In the genomic region with DNA sequence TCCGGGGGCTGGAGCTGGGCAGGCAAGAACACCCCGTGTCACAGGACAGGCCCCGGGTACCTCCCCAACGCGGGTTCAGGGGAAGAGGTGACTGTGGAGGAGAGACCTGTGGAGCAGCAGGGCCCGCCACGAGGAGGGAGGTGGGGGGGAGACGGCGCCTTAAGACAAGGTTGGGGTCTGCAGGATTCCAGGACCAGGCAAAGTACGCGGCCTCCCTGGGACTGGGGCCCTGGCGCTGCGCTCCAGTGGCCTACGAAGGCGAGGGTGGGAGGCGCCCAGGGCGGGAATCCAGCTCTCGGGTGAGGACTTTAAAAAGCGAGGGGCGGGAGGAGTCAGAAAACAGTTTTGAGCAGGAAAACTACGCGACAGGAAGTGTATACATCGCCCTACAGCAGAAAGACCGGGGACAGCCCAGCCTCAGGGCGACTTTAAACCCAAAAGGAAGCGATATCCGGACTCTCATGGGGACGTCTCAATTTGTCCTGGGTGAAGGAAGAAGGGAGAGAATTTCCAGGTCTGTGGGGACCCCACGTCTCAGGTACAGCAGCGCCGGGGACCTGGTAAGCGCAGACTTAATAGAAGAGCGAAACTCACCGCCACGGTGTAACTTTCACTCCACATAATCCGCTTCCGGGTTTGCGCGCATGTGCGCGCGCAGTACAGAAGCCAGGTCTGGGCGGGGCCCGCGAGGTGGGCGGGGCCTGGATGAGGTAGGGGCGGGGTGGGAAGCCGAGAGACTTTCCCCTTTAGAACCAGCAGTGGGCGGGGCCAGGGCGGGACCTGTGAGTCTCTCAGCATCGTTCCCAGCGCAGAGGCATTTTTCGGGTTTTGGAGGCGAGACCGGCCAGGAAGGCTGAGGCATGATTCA, we compare ENCODE assay signal across 1 cellular context.
A peak's percentile ranks its signal among the peaks of the same experiment; 100 is the strongest.
TF ChIP-seq lines count a peak whose summit lies in the region.

Gene ZNF83 (minus strand): TSS at position 638 of the 868 bp plus-strand sequence.

TF ChIP-seq in GM12878, 131 proteins besides CTCF, POLR2A, EP300 and RAD21 (continued from another document and continues in another):
- TF ChIP-seq, protein P1, sequence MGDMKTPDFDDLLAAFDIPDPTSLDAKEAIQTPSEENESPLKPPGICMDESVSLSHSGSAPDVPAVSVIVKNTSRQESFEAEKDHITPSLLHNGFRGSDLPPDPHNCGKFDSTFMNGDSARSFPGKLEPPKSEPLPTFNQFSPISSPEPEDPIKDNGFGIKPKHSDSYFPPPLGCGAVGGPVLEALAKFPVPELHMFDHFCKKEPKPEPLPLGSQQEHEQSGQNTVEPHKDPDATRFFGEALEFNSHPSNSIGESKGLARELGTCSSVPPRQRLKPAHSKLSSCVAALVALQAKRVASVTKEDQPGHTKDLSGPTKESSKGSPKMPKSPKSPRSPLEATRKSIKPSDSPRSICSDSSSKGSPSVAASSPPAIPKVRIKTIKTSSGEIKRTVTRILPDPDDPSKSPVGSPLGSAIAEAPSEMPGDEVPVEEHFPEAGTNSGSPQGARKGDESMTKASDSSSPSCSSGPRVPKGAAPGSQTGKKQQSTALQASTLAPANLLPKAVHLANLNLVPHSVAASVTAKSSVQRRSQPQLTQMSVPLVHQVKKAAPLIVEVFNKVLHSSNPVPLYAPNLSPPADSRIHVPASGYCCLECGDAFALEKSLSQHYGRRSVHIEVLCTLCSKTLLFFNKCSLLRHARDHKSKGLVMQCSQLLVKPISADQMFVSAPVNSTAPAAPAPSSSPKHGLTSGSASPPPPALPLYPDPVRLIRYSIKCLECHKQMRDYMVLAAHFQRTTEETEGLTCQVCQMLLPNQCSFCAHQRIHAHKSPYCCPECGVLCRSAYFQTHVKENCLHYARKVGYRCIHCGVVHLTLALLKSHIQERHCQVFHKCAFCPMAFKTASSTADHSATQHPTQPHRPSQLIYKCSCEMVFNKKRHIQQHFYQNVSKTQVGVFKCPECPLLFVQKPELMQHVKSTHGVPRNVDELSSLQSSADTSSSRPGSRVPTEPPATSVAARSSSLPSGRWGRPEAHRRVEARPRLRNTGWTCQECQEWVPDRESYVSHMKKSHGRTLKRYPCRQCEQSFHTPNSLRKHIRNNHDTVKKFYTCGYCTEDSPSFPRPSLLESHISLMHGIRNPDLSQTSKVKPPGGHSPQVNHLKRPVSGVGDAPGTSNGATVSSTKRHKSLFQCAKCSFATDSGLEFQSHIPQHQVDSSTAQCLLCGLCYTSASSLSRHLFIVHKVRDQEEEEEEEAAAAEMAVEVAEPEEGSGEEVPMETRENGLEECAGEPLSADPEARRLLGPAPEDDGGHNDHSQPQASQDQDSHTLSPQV (IDR thresholded peaks at IDR 0.05), result no peak
- TF ChIP-seq NBN (IDR thresholded peaks at IDR 0.05), result peak; percentile 69; the same call in 1 of the 2 replicates
- TF ChIP-seq SIN3A (IDR thresholded peaks at IDR 0.05; ENCODE audit: low read depth, low read length), result peak; percentile 58; the same call in 1 of the 2 replicates
- TF ChIP-seq ATF3 (IDR thresholded peaks at IDR 0.05; ENCODE audit: borderline replicate concordance, extremely low read depth, low read depth, low read length), result no peak
- TF ChIP-seq SKIL (IDR thresholded peaks at IDR 0.05; ENCODE audit: low read depth, poor library complexity, severe bottlenecking), result no peak
- no peak for TF ChIP-seq CEBPZ (IDR thresholded peaks at IDR 0.05; ENCODE audit: low read depth, low read length)
- no peak for TF ChIP-seq YY1 (IDR thresholded peaks at IDR 0.05; ENCODE audit: low read depth, low read length)
- TF ChIP-seq, protein P2, sequence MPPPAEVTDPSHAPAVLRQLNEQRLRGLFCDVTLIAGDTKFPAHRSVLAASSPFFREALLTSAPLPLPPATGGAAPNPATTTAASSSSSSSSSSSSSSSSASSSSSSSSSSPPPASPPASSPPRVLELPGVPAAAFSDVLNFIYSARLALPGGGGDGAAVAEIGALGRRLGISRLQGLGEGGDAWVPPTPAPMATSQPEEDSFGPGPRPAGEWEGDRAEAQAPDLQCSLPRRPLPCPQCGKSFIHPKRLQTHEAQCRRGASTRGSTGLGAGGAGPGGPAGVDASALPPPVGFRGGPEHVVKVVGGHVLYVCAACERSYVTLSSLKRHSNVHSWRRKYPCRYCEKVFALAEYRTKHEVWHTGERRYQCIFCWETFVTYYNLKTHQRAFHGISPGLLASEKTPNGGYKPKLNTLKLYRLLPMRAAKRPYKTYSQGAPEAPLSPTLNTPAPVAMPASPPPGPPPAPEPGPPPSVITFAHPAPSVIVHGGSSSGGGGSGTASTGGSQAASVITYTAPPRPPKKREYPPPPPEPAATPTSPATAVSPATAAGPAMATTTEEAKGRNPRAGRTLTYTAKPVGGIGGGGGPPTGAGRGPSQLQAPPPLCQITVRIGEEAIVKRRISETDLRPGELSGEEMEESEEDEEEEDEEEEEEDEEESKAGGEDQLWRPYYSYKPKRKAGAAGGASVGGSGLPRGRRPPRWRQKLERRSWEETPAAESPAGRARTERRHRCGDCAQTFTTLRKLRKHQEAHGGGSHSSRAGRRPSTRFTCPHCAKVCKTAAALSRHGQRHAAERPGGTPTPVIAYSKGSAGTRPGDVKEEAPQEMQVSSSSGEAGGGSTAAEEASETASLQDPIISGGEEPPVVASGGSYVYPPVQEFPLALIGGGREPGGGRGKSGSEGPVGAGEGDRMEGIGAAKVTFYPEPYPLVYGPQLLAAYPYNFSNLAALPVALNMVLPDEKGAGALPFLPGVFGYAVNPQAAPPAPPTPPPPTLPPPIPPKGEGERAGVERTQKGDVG (CRISPR knock-in tag; IDR thresholded peaks at IDR 0.05), result no peak
- TF ChIP-seq PRDM15 (CRISPR knock-in tag; IDR thresholded peaks at IDR 0.05), result no peak
- no peak for TF ChIP-seq HDAC2 (IDR thresholded peaks at IDR 0.05)
- no peak for TF ChIP-seq JUND (IDR thresholded peaks at IDR 0.05; ENCODE audit: low read depth, low read length)
- TF ChIP-seq RB1 (IDR thresholded peaks at IDR 0.05; ENCODE audit: borderline replicate concordance), result no peak
- peak in 1 of 2 experiments; percentile 60; a peak in 1 of 4 replicates for TF ChIP-seq SRF (IDR thresholded peaks at IDR 0.05; ENCODE audit: low read depth in 2 of 2, low read length in 2 of 2)
- no peak for TF ChIP-seq CBX3 (IDR thresholded peaks at IDR 0.05; ENCODE audit: borderline replicate concordance, low read depth)
- TF ChIP-seq, protein P3, sequence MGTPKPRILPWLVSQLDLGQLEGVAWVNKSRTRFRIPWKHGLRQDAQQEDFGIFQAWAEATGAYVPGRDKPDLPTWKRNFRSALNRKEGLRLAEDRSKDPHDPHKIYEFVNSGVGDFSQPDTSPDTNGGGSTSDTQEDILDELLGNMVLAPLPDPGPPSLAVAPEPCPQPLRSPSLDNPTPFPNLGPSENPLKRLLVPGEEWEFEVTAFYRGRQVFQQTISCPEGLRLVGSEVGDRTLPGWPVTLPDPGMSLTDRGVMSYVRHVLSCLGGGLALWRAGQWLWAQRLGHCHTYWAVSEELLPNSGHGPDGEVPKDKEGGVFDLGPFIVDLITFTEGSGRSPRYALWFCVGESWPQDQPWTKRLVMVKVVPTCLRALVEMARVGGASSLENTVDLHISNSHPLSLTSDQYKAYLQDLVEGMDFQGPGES (IDR thresholded peaks at IDR 0.05), result peak; percentile 41; the same call in 1 of the 2 replicates
- TF ChIP-seq NKRF (conservative IDR thresholded peaks at IDR 0.05), result peak; percentile 76
- TF ChIP-seq RELA (IDR thresholded peaks at IDR 0.05; ENCODE audit: borderline replicate concordance, partially characterized antibody), result no peak
- no peak for TF ChIP-seq ELK1 (IDR thresholded peaks at IDR 0.05; ENCODE audit: low read depth, low read length)
- peak; percentile 94 for TF ChIP-seq POLR2AphosphoS2 (IDR thresholded peaks at IDR 0.05; ENCODE audit: low read depth, low read length)
- TF ChIP-seq MTA3 (IDR thresholded peaks at IDR 0.05; ENCODE audit: borderline replicate concordance, low read length), result 0 out of 2 replicates have a peak, but pooled peaks have one; percentile 38
- TF ChIP-seq KDM1A (IDR thresholded peaks at IDR 0.05; ENCODE audit: borderline replicate concordance), result no peak
- no peak for TF ChIP-seq CEBPB (IDR thresholded peaks at IDR 0.05; ENCODE audit: borderline replicate concordance in 1 of 2, low read depth in 2 of 2, low read length in 2 of 2)
- TF ChIP-seq IKZF1 (conservative IDR thresholded peaks at IDR 0.05), result no peak
- TF ChIP-seq RCOR1 (conservative IDR thresholded peaks at IDR 0.05; ENCODE audit: low read depth, low read length), result no peak
- TF ChIP-seq CREM (IDR thresholded peaks at IDR 0.05; ENCODE audit: low read depth), result no peak
- TF ChIP-seq FOS (IDR thresholded peaks at IDR 0.05; ENCODE audit: borderline replicate concordance, extremely low read depth, insufficient read length), result no peak
- TF ChIP-seq CBX5 (IDR thresholded peaks at IDR 0.05; ENCODE audit: low read depth), result no peak
